ENCODE assay signal across 13 cellular contexts in the genomic region with DNA sequence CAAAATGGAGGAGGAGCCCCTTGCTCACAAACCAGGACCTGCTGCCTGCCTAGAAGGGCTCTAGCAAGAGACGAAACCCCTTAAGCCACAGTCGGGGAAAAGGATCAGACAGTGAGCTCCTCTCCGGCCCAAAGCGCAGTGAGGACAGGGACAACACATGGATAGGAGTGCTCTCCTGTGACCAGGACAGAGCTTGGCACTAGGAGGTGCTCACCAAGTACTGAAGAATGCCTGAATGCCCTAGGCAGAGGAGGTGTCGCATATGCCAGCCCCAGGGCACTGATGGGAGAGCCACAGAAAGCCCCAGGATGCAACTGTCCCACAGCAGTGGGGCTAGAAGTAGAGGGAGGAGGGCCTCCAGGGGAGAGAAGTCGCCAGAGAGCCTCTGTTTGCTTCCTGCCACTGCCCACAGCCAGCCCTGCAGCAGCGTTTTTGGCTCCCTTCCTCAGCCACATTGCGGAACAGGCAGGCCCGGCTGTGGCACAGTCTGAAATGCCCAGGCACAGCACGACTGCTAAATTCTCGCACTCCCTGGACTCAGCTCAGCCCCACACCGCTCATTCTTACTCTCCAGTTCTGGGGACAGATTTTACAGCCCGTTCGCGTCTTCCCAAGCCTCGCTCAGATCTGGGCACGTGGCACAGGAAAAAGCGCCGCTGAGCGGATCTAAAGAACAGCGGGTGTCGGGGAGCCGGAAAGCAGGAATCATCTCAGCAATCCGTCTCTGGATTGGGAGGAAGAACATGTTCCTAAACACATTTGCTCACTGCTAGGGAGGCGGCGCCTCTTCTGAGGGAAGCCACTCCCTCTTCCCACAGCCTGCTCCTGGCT.
DNase-seq lines count a peak whose midpoint lies in the region; ATAC-seq, FAIRE-seq and TF ChIP-seq lines count a peak whose summit lies in the region.
"Had no signal": no experiment of that assay in that cellular context is flagged by ENCODE, and none has a peak within 500 bp of the region (broad histone marks: within the 10 kb centered on the region; RNA-seq: fewer than 3 reads in every experiment).

No MANE protein-coding gene starts in this region.

- peak overlapping the region; percentile 67 for H3K27ac ChIP-seq in substantia nigra (ENCODE audit: low read depth, low read length, poor library complexity, severe bottlenecking)
- H3K27ac ChIP-seq: psoas muscle had no signal

- DNase-seq in GF-D8 (lab: John Stamatoyannopoulos, UW) (peak; percentile 39), anterior cingulate cortex (lab: John Stamatoyannopoulos, UW) (peak in 57 of 58 donors; percentile 21 to 91 (median 69)), left lobe of liver (ENCODE audit: low spot score) (no peak), substantia nigra (lab: John Stamatoyannopoulos, UW) (peak in 39 of 49 donors; percentile 17 to 85 (median 57)), NCI-H748 treated with DMSO at 0.1 percent for 48 hours (lab: John Stamatoyannopoulos, UW) (no peak), GM12891 (ENCODE audit: insufficient read length, low spot score) (no peak)
- no peak for DNase-seq in activated CD8-positive, alpha-beta memory T cell treated with anti-CD3 and anti-CD28 coated beads, Interleukin-2, amount 50 U/mL, for 48 hours
- DNase-seq: effector CD4-positive, alpha-beta T cell; KG1; psoas muscle; T-helper 9 cell had no signal

- no peak for TF ChIP-seq POLR2A in GM12891 (IDR thresholded peaks at IDR 0.05; ENCODE audit: low read depth, low read length)

- no peak for FAIRE-seq in GM12891 (lab: Jason Lieb, UNC)
- FAIRE-seq: GM12892 had no signal

- ATAC-seq in left lobe of liver (peak; percentile 14), GM21619 (IDR thresholded peaks at IDR 0.05; ENCODE audit: unreplicated experiment) (no peak)

TF ChIP-seq in GM12891, 5 proteins besides CTCF, POLR2A, EP300 and RAD21:
- TF ChIP-seq PAX5 (IDR thresholded peaks at IDR 0.05; ENCODE audit: insufficient read depth, low read length, severe bottlenecking) (no peak), TAF1 (IDR thresholded peaks at IDR 0.05; ENCODE audit: low read depth, low read length) (no peak), SPI1 (IDR thresholded peaks at IDR 0.05; ENCODE audit: low read depth, low read length) (no peak), POLR2AphosphoS5 (IDR thresholded peaks at IDR 0.05; ENCODE audit: low read depth, low read length) (no peak), POU2F2 (IDR thresholded peaks at IDR 0.05; ENCODE audit: low read depth, low read length) (no peak)
TF ChIP-seq in GM12891: peak in this region for 0.

Comparison
In these comparisons a context has a peak if more than half of its experiments do, and no peak if none do; other contexts are left out.
1. DNase-seq: peak in GF-D8 (single experiment), anterior cingulate cortex (57 of 58) and substantia nigra (39 of 49); none in left lobe of liver (single experiment), NCI-H748 treated with DMSO at 0.1 percent for 48 hours (single experiment), activated CD8-positive, alpha-beta memory T cell treated with anti-CD3 and anti-CD28 coated beads, Interleukin-2, amount 50 U/mL, for 48 hours (single experiment) and GM12891 (single experiment).